Comparison of ENCODE assay signal across 9 cellular contexts in genomic region chr10:123241391-123242141, GRCh38.
DNase-seq lines count a peak whose midpoint lies in the region; ATAC-seq and TF ChIP-seq lines count a peak whose summit lies in the region.
"Had no signal": no experiment of that assay in that cellular context is flagged by ENCODE, and none has a peak within 500 bp of the region (broad histone marks: within the 10 kb centered on the region; RNA-seq: fewer than 3 reads in every experiment).

No MANE protein-coding gene starts in this region.

- TF ChIP-seq POLR2A in NB4 (IDR thresholded peaks at IDR 0.05; ENCODE audit: extremely low read depth, insufficient read length) (no peak), spleen (IDR thresholded peaks at IDR 0.05) (no peak)

- TF ChIP-seq CTCF in NB4 (IDR thresholded peaks at IDR 0.05; ENCODE audit: low read depth, low read length) (no peak), spleen (IDR thresholded peaks at IDR 0.05 in 8 of 11, conservative IDR thresholded peaks at IDR 0.05 in 3 of 11) (no peak), PC-9 (conservative IDR thresholded peaks at IDR 0.05) (no peak)

- H3K4me2 ChIP-seq in PC-9, result no peak overlapping the region

- CTCF ChIA-PET in PC-9 (lab: Charles Lee), result no interaction called here

- peaks cover 0 to 12% (median 3%) of the 10 kb centered on the region in 6 donors for H3K4me1 ChIP-seq in spleen
- H3K4me1 ChIP-seq in PC-9 (replicated peaks; ENCODE audit: insufficient read depth), result no peaks in the 10 kb centered on the region
- H3K4me1 ChIP-seq: esophagus squamous epithelium had no signal

- no peaks in the 10 kb centered on the region for H3K27me3 ChIP-seq in spleen (replicated peaks in 1 of 7)
- no peaks in the 10 kb centered on the region for H3K27me3 ChIP-seq in PC-9 (ENCODE audit: insufficient read depth, low read depth)
- H3K27me3 ChIP-seq: esophagus squamous epithelium had no signal

- H3K27ac ChIP-seq in spleen, result peak overlapping the region; percentile 37 to 88 (median 72)
- H3K27ac ChIP-seq in PC-9, result no peak overlapping the region
- H3K27ac ChIP-seq: esophagus squamous epithelium had no signal

- 33 to 45% (median 40%) methylated on average over 7 of the region's 7 CpGs for WGBS in spleen, 5 donors

- H2AFZ ChIP-seq in PC-9, result no peak overlapping the region

- POLR2A ChIA-PET in PC-9 (lab: Charles Lee; ENCODE audit: unreplicated experiment), result no interaction called here

- BruUV-seq in PC-9 (replicated peaks; lab: Mats Ljungman, UMichigan), result no TSS peak

- intact Hi-C loops in spleen (cut with DNase I; ENCODE audit: low total_unique reads) (no loop called here), PC-9 (cut with micrococcal nuclease; ENCODE audit: unreplicated experiment) (no loop called here)

- DNase-seq in NB4 (ENCODE audit: low read depth), result peak; percentile 19
- peak; percentile 24 to 27 for DNase-seq in activated T-cell treated with anti-CD3 and anti-CD28 coated beads, Interleukin-2, amount 50 U/mL, for 48 hours
- DNase-seq in spleen, result no peak
- DNase-seq in PC-9, result no peak
- no peak for DNase-seq in NCI-H774 (lab: John Stamatoyannopoulos, UW)
- DNase-seq in GDM1 (lab: John Stamatoyannopoulos, UW), result no peak
- no peak for DNase-seq in KG1 (lab: John Stamatoyannopoulos, UW)
- DNase-seq: esophagus squamous epithelium had no signal

- H3K9me3 ChIP-seq in spleen, result peaks cover 0 to 2% (median 0%) of the 10 kb centered on the region in 8 donors
- no peaks in the 10 kb centered on the region for H3K9me3 ChIP-seq in PC-9 (ENCODE audit: insufficient read depth, low read depth)
- H3K9me3 ChIP-seq: esophagus squamous epithelium had no signal

- H3K4me3 ChIP-seq in NB4 (ENCODE audit: low read depth, low read length), result no peak overlapping the region
- H3K4me3 ChIP-seq in spleen, result peak overlapping the region in 1 of 8 donors; percentile 19
- no peak overlapping the region for H3K4me3 ChIP-seq in PC-9
- H3K4me3 ChIP-seq: esophagus squamous epithelium had no signal

- peak; percentile 70 for ATAC-seq in GM18867 (IDR thresholded peaks at IDR 0.05; ENCODE audit: unreplicated experiment)

- no peaks in the 10 kb centered on the region for H3K79me2 ChIP-seq in PC-9 (ENCODE audit: low read depth)

- H3F3A ChIP-seq in PC-9 (ENCODE audit: insufficient read depth, low read depth), result no peaks in the 10 kb centered on the region

- H3K9me2 ChIP-seq in PC-9 (ENCODE audit: insufficient read depth), result no peaks in the 10 kb centered on the region

- H4K20me1 ChIP-seq in PC-9 (ENCODE audit: insufficient read depth), result no peaks in the 10 kb centered on the region

- H3K36me3 ChIP-seq in spleen (no peaks in the 10 kb centered on the region), PC-9 (ENCODE audit: low read depth) (no peaks in the 10 kb centered on the region)
- H3K36me3 ChIP-seq: esophagus squamous epithelium had no signal

Comparison
In these comparisons a context has a peak if more than half of its experiments do, and no peak if none do; other contexts are left out.
1. DNase-seq: peak in NB4 (single experiment) and activated T-cell treated with anti-CD3 and anti-CD28 coated beads, Interleukin-2, amount 50 U/mL, for 48 hours (2 of 2); none in spleen (single experiment), PC-9 (0 of 2), NCI-H774 (single experiment), GDM1 (single experiment) and KG1 (single experiment).